In the genomic region with DNA sequence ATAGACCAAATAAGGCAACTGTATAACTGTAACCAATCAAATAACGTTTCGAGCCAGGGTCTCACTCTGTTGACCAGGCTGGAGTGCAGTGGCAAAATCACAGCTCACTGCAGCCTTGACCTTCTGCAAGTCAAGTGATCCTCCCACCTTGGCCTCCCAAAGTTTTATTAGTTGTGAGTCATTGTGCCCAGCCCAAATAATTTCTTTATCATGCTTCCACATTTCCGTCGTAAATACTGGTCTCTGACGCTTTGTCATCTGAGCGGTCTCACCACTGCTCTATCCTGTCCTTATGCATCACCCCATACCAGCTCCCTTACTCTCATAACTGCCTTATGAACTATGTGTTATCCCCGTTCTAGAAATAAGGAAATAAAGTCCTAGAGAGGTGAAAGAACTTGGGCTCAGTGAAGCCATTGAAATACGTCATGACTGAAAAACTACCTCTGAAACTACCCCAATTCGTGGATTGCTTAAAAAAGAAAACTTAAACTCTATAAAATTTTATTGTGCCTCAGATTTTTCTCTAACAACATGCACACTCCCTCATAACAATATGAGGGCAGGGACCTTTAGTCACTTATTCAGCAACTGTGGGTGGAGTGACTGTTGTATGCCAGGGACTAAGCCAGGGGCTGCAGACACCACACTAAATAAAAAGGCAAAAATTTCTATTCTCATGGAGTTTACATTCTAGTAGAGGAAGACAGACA, we compare ENCODE assay signal across 20 cellular contexts. TPM values are rescaled to one million over a fixed set of nuclear protein-coding genes. Genes with fewer than 3 reads are reported as not detected.
A peak's percentile ranks its signal among the peaks of the same experiment; 100 is the strongest.
DNase-seq lines count a peak whose midpoint lies in the region; ATAC-seq, FAIRE-seq and TF ChIP-seq lines count a peak whose summit lies in the region.
"Had no signal": no experiment of that assay in that cellular context is flagged by ENCODE, and none has a peak within 500 bp of the region (broad histone marks: within the 10 kb centered on the region; RNA-seq: fewer than 3 reads in every experiment).

No MANE protein-coding gene starts in this region.

- H3K9ac ChIP-seq in HCT116 (ENCODE audit: low read length): no peak overlapping the region

- peaks cover 12% of the 10 kb centered on the region; the same call in 1 of the 2 replicates for H3F3A ChIP-seq in PC-9 (ENCODE audit: insufficient read depth, low read depth)

- TF ChIP-seq RAD21 in HCT116 (IDR thresholded peaks at IDR 0.05; ENCODE audit: low read depth): no peak

- no peak overlapping the region for H2AFZ ChIP-seq in HCT116 (ENCODE audit: low read depth, low read length, poor library complexity, severe bottlenecking)
- H2AFZ ChIP-seq in PC-9: no peak overlapping the region; the same call in 1 of the 2 replicates

- no peak for DNase-seq in HCT116 (ENCODE audit: low read depth, low spot score)
- peak in 1 of 2 experiments; percentile 93 for DNase-seq in PC-9
- peak; percentile 58 for DNase-seq in urothelium cell line (ENCODE audit: low spot score)
- DNase-seq in NK-92 treated with Interleukin-12 subunit alpha and Interleukin-12 subunit beta, amount 100 ng/mL, for 24 hours (lab: John Stamatoyannopoulos, UW): no peak
- DNase-seq in activated CD8-positive, alpha-beta memory T cell treated with anti-CD3 and anti-CD28 coated beads, Interleukin-2, amount 50 U/mL, for 4 hours: no peak
- DNase-seq: activated CD8-positive, alpha-beta memory T cell treated with anti-CD3 and anti-CD28 coated beads for 24 hours; GF-D8; hypothalamus; islet precursor cell; lower lobe of right lung; NCI-H526; T-helper 2 cell had no signal

- H3K4me3 ChIP-seq in HCT116 (replicated peaks in 1 of 2; ENCODE audit: low read depth in 1 of 2, low read length in 2 of 2) (no peak overlapping the region), PC-9 (no peak overlapping the region)
- H3K4me3 ChIP-seq: GM12878, lower lobe of right lung had no signal

- H3K4me2 ChIP-seq in HCT116 (ENCODE audit: low read length): peak overlapping the region; percentile 29
- peak overlapping the region; percentile 32 for H3K4me2 ChIP-seq in PC-9

- ATAC-seq in HCT116: peak; percentile 46
- no peak for ATAC-seq in GM21529 (IDR thresholded peaks at IDR 0.05; ENCODE audit: unreplicated experiment)
- ATAC-seq: activated CD4-positive, CD25-positive, alpha-beta regulatory T cell treated with anti-CD3 and anti-CD28 coated beads, Interleukin-2, amount 50 U/mL, for 24 hours; GM12878; lower lobe of right lung had no signal

- H3K36me3 ChIP-seq in HCT116 (ENCODE audit: control insufficient read depth in 1 of 2, insufficient read depth in 2 of 2, low read length in 2 of 2) (no peaks in the 10 kb centered on the region), PC-9 (ENCODE audit: low read depth) (no peaks in the 10 kb centered on the region)
- H3K36me3 ChIP-seq: lower lobe of right lung had no signal

- TF ChIP-seq POLR2A in HCT116 (IDR thresholded peaks at IDR 0.05; ENCODE audit: borderline replicate concordance, extremely low read depth, insufficient read depth, insufficient read length): no peak

- intact Hi-C loops in HCT116 (cut with micrococcal nuclease): no loop called here
- intact Hi-C loops in PC-9 (cut with micrococcal nuclease; ENCODE audit: unreplicated experiment): no loop called here

- no peak for TF ChIP-seq CTCF in HCT116 (IDR thresholded peaks at IDR 0.05 in 2 of 3, conservative IDR thresholded peaks at IDR 0.05 in 1 of 3; ENCODE audit: borderline replicate concordance in 1 of 3, insufficient read depth in 1 of 3, low read depth in 2 of 3, low read length in 2 of 3)
- no peak for TF ChIP-seq CTCF in PC-9 (conservative IDR thresholded peaks at IDR 0.05)

- H3K79me2 ChIP-seq in HCT116 (ENCODE audit: insufficient read depth, low read length) (no peaks in the 10 kb centered on the region), PC-9 (ENCODE audit: low read depth) (no peaks in the 10 kb centered on the region)

- FAIRE-seq in endometrium (lab: Jason Lieb, UNC) (peak; percentile 55), urothelium cell line (lab: Jason Lieb, UNC) (no peak)
- FAIRE-seq: colon, D721Med, GM12878 had no signal

- H4K20me1 ChIP-seq in HCT116 (ENCODE audit: insufficient read depth) (no peaks in the 10 kb centered on the region), PC-9 (ENCODE audit: insufficient read depth) (no peaks in the 10 kb centered on the region)

- BruUV-seq in HCT116 (replicated peaks; lab: Mats Ljungman, UMichigan) (no TSS peak), PC-9 (replicated peaks; lab: Mats Ljungman, UMichigan) (no TSS peak)

- H3K9me2 ChIP-seq in HCT116 (ENCODE audit: insufficient read depth): no peaks in the 10 kb centered on the region
- no peaks in the 10 kb centered on the region for H3K9me2 ChIP-seq in PC-9 (ENCODE audit: insufficient read depth)

- H3K9me3 ChIP-seq in HCT116 (ENCODE audit: control insufficient read depth in 1 of 2, insufficient read depth in 1 of 2, low read depth in 1 of 2, low read length in 2 of 2) (no peaks in the 10 kb centered on the region), PC-9 (ENCODE audit: insufficient read depth, low read depth) (no peaks in the 10 kb centered on the region)
- H3K9me3 ChIP-seq: lower lobe of right lung had no signal

- RAD21 ChIA-PET in HCT116 (lab: Charles Lee; ENCODE audit: low non-redundant PET in 1 of 2, low total read pairs in 2 of 2, uncharacterized antibody in 2 of 2, unreplicated experiment in 2 of 2): no interaction called here

- H3K27me3 ChIP-seq in HCT116 (ENCODE audit: insufficient read depth, low read length) (no peaks in the 10 kb centered on the region), PC-9 (ENCODE audit: insufficient read depth, low read depth) (no peaks in the 10 kb centered on the region)

- CTCF ChIA-PET in HCT116 (lab: Charles Lee): interaction anchor here (1.5 kb wide), 1 partner anchor 13 kb away, joined by 8 read pairs; no protein-coding TSS in a partner anchor
- CTCF ChIA-PET in PC-9 (lab: Charles Lee): no interaction called here

- peaks cover 0 to 10% of the 10 kb centered on the region in 2 experiments; a peak in 2 of 4 replicates for H3K4me1 ChIP-seq in HCT116 (ENCODE audit: control insufficient read depth in 1 of 2, insufficient read depth in 2 of 2, low read length in 2 of 2)
- peaks cover 36% of the 10 kb centered on the region for H3K4me1 ChIP-seq in PC-9 (replicated peaks; ENCODE audit: insufficient read depth)
- H3K4me1 ChIP-seq: lower lobe of right lung had no signal

- POLR2A ChIA-PET in HCT116 (lab: Charles Lee) (no interaction called here), PC-9 (lab: Charles Lee; ENCODE audit: unreplicated experiment) (no interaction called here)

- H3K27ac ChIP-seq in HCT116 (ENCODE audit: low read depth, low read length) (no peak overlapping the region), PC-9 (peak overlapping the region; percentile 62)
- H3K27ac ChIP-seq: lower lobe of right lung had no signal

TF ChIP-seq in HCT116, 20 proteins besides CTCF, POLR2A, EP300 and RAD21:
- TF ChIP-seq, protein P1, sequence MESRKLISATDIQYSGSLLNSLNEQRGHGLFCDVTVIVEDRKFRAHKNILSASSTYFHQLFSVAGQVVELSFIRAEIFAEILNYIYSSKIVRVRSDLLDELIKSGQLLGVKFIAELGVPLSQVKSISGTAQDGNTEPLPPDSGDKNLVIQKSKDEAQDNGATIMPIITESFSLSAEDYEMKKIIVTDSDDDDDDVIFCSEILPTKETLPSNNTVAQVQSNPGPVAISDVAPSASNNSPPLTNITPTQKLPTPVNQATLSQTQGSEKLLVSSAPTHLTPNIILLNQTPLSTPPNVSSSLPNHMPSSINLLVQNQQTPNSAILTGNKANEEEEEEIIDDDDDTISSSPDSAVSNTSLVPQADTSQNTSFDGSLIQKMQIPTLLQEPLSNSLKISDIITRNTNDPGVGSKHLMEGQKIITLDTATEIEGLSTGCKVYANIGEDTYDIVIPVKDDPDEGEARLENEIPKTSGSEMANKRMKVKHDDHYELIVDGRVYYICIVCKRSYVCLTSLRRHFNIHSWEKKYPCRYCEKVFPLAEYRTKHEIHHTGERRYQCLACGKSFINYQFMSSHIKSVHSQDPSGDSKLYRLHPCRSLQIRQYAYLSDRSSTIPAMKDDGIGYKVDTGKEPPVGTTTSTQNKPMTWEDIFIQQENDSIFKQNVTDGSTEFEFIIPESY (IDR thresholded peaks at IDR 0.05; ENCODE audit: extremely low read depth, insufficient replicate concordance, low read length): no peak
- TF ChIP-seq, protein P2, sequence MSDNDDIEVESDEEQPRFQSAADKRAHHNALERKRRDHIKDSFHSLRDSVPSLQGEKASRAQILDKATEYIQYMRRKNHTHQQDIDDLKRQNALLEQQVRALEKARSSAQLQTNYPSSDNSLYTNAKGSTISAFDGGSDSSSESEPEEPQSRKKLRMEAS (IDR thresholded peaks at IDR 0.05): no peak
- TF ChIP-seq EZH2phosphoT487 (IDR thresholded peaks at IDR 0.05; ENCODE audit: borderline replicate concordance): no peak
- TF ChIP-seq JUND (IDR thresholded peaks at IDR 0.05): no peak
- TF ChIP-seq SIN3A (IDR thresholded peaks at IDR 0.05; ENCODE audit: low read depth): no peak
- TF ChIP-seq ZNF274 (IDR thresholded peaks at IDR 0.05; ENCODE audit: low read depth, low read length): no peak
- TF ChIP-seq POLR2AphosphoS5 (IDR thresholded peaks at IDR 0.05; ENCODE audit: low read depth, low read length): no peak
- no peak for TF ChIP-seq CEBPB (IDR thresholded peaks at IDR 0.05; ENCODE audit: low read depth)
- TF ChIP-seq ATF3 (IDR thresholded peaks at IDR 0.05): no peak
- no peak for TF ChIP-seq SP1 (IDR thresholded peaks at IDR 0.05; ENCODE audit: low read depth)
- TF ChIP-seq YY1 (IDR thresholded peaks at IDR 0.05; ENCODE audit: extremely low read depth, insufficient replicate concordance, low read depth, low read length): no peak
- TF ChIP-seq ELF1 (IDR thresholded peaks at IDR 0.05; ENCODE audit: borderline replicate concordance, low read depth): no peak
- no peak for TF ChIP-seq ZFX (IDR thresholded peaks at IDR 0.05)

RNA-seq across cellular contexts. Expression of gene RTN4RL2, which starts 15.8 kb away (rescaled TPM):
- total RNA-seq in HCT116 (2021; ENCODE audit: unreplicated experiment): 24.0 TPM
- polyA plus RNA-seq in HCT116 (2012): 28.1 and 30.0 TPM in 2 replicates
- 3.4 and 4.6 TPM in 2 replicates for total RNA-seq in PC-9 (2021)

RNA-seq across cellular contexts. Expression of gene SLC43A3, which starts 17.6 kb away (rescaled TPM):
- total RNA-seq in HCT116 (2021; ENCODE audit: unreplicated experiment) (36.9 TPM), PC-9 (2021) (35.7 and 41.3 TPM in 2 replicates)
- polyA plus RNA-seq in HCT116 (2012): 16.7 and 20.8 TPM in 2 replicates

RNA-seq across cellular contexts. Expression of gene PRG2, which starts 54.1 kb away (rescaled TPM):
- total RNA-seq in HCT116 (2021; ENCODE audit: unreplicated experiment): 0.81 TPM
- 0.17 and 0.59 TPM in 2 replicates for polyA plus RNA-seq in HCT116 (2012)
- not detected in 2 replicates for total RNA-seq in PC-9 (2021)
- total RNA-seq: lower lobe of right lung, osteoblast had no signal
- polyA plus RNA-seq: BJ had no signal
